Comparison of ENCODE assay signal across 9 cellular contexts in the genomic region with DNA sequence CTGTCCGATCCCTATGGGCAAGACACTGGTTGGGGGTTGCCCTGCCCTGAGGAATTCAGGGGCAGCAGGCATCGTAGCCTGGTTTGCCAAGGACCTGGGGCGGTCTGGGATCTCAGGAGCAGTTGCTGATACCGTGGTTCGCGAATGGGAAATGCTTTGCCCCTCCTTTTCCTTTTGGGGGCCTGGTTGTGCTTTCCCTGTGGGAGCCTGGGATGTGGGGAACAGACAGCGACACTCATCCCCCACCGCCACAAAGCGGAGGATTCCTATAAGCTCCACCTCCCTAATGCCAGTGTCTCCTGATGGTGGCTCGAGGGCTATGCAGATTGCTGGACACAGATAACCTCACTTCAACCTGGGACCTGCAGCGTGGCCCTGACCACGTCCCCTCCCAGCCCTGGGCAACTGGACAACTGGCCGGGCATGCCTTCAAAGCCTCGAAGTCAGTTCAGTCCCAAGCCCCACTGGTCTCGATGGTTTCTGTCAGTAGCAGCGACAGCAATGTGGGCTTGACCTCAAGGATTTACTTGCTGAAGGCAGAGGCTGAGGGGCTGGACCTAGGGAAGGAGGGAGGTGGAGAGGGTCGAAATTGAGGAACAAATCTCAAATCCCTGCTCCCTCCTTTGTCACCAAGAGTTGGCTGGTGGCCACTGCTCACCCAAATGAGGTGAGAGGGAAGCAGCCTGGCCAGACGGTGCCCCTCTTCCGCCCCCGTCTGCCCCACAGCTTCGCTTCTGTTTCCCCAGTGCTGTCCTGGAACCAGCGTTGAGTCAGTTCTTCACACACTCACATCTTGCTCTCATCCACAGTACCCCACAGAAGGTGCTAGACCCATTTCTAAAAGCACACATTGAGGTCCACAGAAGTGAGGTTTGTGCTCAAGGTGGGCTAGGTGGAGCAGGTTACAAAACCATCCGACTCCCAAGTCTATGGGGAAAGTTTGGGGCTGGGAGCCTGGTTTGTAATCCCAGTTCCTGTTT. TPM values are rescaled to one million over a fixed set of nuclear protein-coding genes. Genes with fewer than 3 reads are reported as not detected.
DNase-seq lines count a peak whose midpoint lies in the region; ATAC-seq, FAIRE-seq and TF ChIP-seq lines count a peak whose summit lies in the region.
"Had no signal": no experiment of that assay in that cellular context is flagged by ENCODE, and none has a peak within 500 bp of the region (broad histone marks: within the 10 kb centered on the region; RNA-seq: fewer than 3 reads in every experiment).

No MANE protein-coding gene starts in this region.

- WGBS in gastroesophageal sphincter (ENCODE audit: low coverage in 1 of 2), 2 donors = 64 to 72% methylated on average over 5 to 6 of the region's 23 CpGs

- DNase-seq in GM03348 (ENCODE audit: low spot score) (peak; percentile 51), WERI-Rb-1 (peak; percentile 58), gastrocnemius medialis (peak; percentile 48 to 83), GM19239 (ENCODE audit: insufficient read length, low spot score) (no peak), RPMI8226 (no peak)
- DNase-seq in activated CD4-positive, alpha-beta T cell treated with anti-CD3 and anti-CD28 coated beads, Interleukin-2, amount 50 U/mL, for 4 hours = no peak

- no peak overlapping the region for H3K4me3 ChIP-seq in WERI-Rb-1 (ENCODE audit: low read depth, low read length)
- H3K4me3 ChIP-seq in gastroesophageal sphincter = peak overlapping the region; percentile 71 to 97
- H3K4me3 ChIP-seq in gastrocnemius medialis = peak overlapping the region; percentile 86 to 96 (median 90)

- TF ChIP-seq POLR2A in gastroesophageal sphincter (IDR thresholded peaks at IDR 0.05) (peak in 1 of 2 donors; percentile 8), gastrocnemius medialis (IDR thresholded peaks at IDR 0.05) (peak; percentile 61 to 81)

- intact Hi-C loops in gastrocnemius medialis (cut with DNase I; ENCODE audit: low total_unique reads) = loop anchor here (2.0 kb wide), 1 partner anchor 31 kb away; no protein-coding TSS in a partner anchor

- FAIRE-seq in GM19239 (lab: Jason Lieb, UNC) = no peak
- FAIRE-seq: colon had no signal

- no peaks in the 10 kb centered on the region for H3K27me3 ChIP-seq in WERI-Rb-1 (ENCODE audit: insufficient read depth, low read depth, severe bottlenecking)
- no peaks in the 10 kb centered on the region for H3K27me3 ChIP-seq in gastroesophageal sphincter
- no peaks in the 10 kb centered on the region for H3K27me3 ChIP-seq in gastrocnemius medialis

- TF ChIP-seq CTCF in WERI-Rb-1 (IDR thresholded peaks at IDR 0.05; ENCODE audit: low read depth, low read length) (no peak), gastroesophageal sphincter (IDR thresholded peaks at IDR 0.05) (no peak), gastrocnemius medialis (IDR thresholded peaks at IDR 0.05 in 4 of 5, conservative IDR thresholded peaks at IDR 0.05 in 1 of 5) (no peak)

- peak overlapping the region; percentile 82; the same call in 1 of the 2 replicates for H3K27ac ChIP-seq in WERI-Rb-1
- H3K27ac ChIP-seq in gastroesophageal sphincter = peak overlapping the region; percentile 0 to 100 (median 100)
- peak overlapping the region; percentile 91 to 100 (median 97) for H3K27ac ChIP-seq in gastrocnemius medialis

- H3K9me3 ChIP-seq in WERI-Rb-1 (ENCODE audit: severe bottlenecking) (no peaks in the 10 kb centered on the region), gastroesophageal sphincter (no peaks in the 10 kb centered on the region), gastrocnemius medialis (no peaks in the 10 kb centered on the region)

- H3K4me1 ChIP-seq in gastroesophageal sphincter = peaks cover 0 to 42% (median 8%) of the 10 kb centered on the region in 3 donors
- peaks cover 0 to 7% of the 10 kb centered on the region in 2 donors for H3K4me1 ChIP-seq in gastrocnemius medialis

- ATAC-seq in gastroesophageal sphincter (no peak), gastrocnemius medialis (peak; percentile 13 to 16), GM21360 (IDR thresholded peaks at IDR 0.05; ENCODE audit: unreplicated experiment) (no peak)

- H3K36me3 ChIP-seq in WERI-Rb-1 (no peaks in the 10 kb centered on the region), gastroesophageal sphincter (peaks cover 0 to 25% of the 10 kb centered on the region in 2 donors), gastrocnemius medialis (peaks cover 0 to 16% of the 10 kb centered on the region in 2 donors)

- no peak for TF ChIP-seq EP300 in gastroesophageal sphincter (IDR thresholded peaks at IDR 0.05)

- in situ Hi-C loops in gastrocnemius medialis (cut with MboI; ENCODE audit: low sequenced_read_pairs in 4 of 4) = loop anchor here in 3 of 4 donors (10.0 to 25.0 kb wide), 3 partner anchors 81 to 568 kb away; no protein-coding TSS in a partner anchor

RNA-seq across cellular contexts. Expression of gene CEBPB, which starts 3.5 kb away (rescaled TPM):
- total RNA-seq in gastroesophageal sphincter (100 to 1,000 TPM in 3 of 4 donors, 10 to 100 TPM in 1; 85.2 to 125 (median 108) TPM), gastrocnemius medialis (100 to 1,000 TPM; 219 to 434 (median 321) TPM)

RNA-seq across cellular contexts. Expression of gene PEDS1, which starts 40.6 kb away (rescaled TPM):
- total RNA-seq in gastroesophageal sphincter (10 to 100 TPM; 24.1 to 46.3 (median 31.8) TPM), gastrocnemius medialis (10 to 100 TPM; 33.2 to 77.9 (median 38.2) TPM)

Comparison
In these comparisons a context has a peak if more than half of its experiments do, and no peak if none do; other contexts are left out.
1. DNase-seq: peak in GM03348 (single experiment), WERI-Rb-1 (single experiment) and gastrocnemius medialis (2 of 2); none in GM19239 (single experiment), RPMI8226 (single experiment) and activated CD4-positive, alpha-beta T cell treated with anti-CD3 and anti-CD28 coated beads, Interleukin-2, amount 50 U/mL, for 4 hours (0 of 2).
2. ATAC-seq: peak in gastrocnemius medialis (2 of 2); none in gastroesophageal sphincter (single experiment) and GM21360 (single experiment).
3. Peak in every context shown above with its lines, with median percentiles within 50 percentile points of each other: H3K27ac ChIP-seq.